ENCODE assay signal across 39 cellular contexts in genomic region chr11:47896199-47896598, GRCh38.
"Had no signal": no experiment of that assay in that cellular context is flagged by ENCODE, and none has a peak within 500 bp of the region (broad histone marks: within the 10 kb centered on the region; RNA-seq: fewer than 3 reads in every experiment).

No MANE protein-coding gene starts in this region.

- H3K4me3 ChIP-seq: ascending aorta, cardiac muscle cell had no signal

- H3K9me3 ChIP-seq: ascending aorta had no signal

- H3K4me1 ChIP-seq: ascending aorta had no signal

- ATAC-seq: activated CD4-positive, alpha-beta T cell treated with anti-CD3 and anti-CD28 coated beads for 36 hours; activated CD4-positive, CD25-positive, alpha-beta regulatory T cell treated with anti-CD3 and anti-CD28 coated beads, Interleukin-2, amount 50 U/mL, for 24 hours; activated CD8-positive, alpha-beta memory T cell treated with anti-CD3 and anti-CD28 coated beads, Interleukin-2, amount 10 ng/mL, durations not matched to agents 7 days and 5 days; activated CD8-positive, alpha-beta T cell treated with anti-CD3 and anti-CD28 coated beads, Interleukin-2, amount 10 ng/mL, durations not matched to agents 7 days and 5 days; activated naive CD8-positive, alpha-beta T cell treated with anti-CD3 and anti-CD28 coated beads, Interleukin-2, amount 50 U/mL, for 24 hours had no signal

- H3K27ac ChIP-seq: ascending aorta, cardiac muscle cell, VCaP had no signal

- H3K4me3 Mint-ChIP-seq: activated CD4-positive, alpha-beta memory T cell treated with anti-CD3 and anti-CD28 coated beads, Interleukin-2, amount 10 ng/mL, durations not matched to agents 7 days and 5 days; activated CD4-positive, alpha-beta T cell treated with anti-CD3 and anti-CD28 coated beads for 36 hours; activated CD4-positive, alpha-beta T cell treated with anti-CD3 and anti-CD28 coated beads, Interleukin-2, amount 10 ng/mL, durations not matched to agents 7 days and 5 days; activated CD8-positive, alpha-beta memory T cell treated with anti-CD3 and anti-CD28 coated beads, Interleukin-2, amount 10 ng/mL, durations not matched to agents 7 days and 5 days; activated CD8-positive, alpha-beta T cell treated with anti-CD3 and anti-CD28 coated beads, Interleukin-2, amount 10 ng/mL, durations not matched to agents 7 days and 5 days; activated naive CD4-positive, alpha-beta T cell treated with anti-CD3 and anti-CD28 coated beads, Interleukin-2, amount 10 ng/mL, durations not matched to agents 7 days and 5 days; activated naive CD4-positive, alpha-beta T cell treated with anti-CD3 and anti-CD28 coated beads, Interleukin-2, amount 50 U/mL, for 24 hours; activated naive CD8-positive, alpha-beta T cell; activated naive CD8-positive, alpha-beta T cell treated with anti-CD3 and anti-CD28 coated beads, Interleukin-2, amount 10 ng/mL, durations not matched to agents 7 days and 5 days; activated naive CD8-positive, alpha-beta T cell treated with anti-CD3 and anti-CD28 coated beads, Interleukin-2, amount 50 U/mL, for 24 hours; activated T-cell treated with anti-CD3 and anti-CD28 coated beads, Interleukin-2, amount 50 U/mL, for 24 hours; brain; central memory CD8-positive, alpha-beta T cell; T-helper 1 cell treated with Interleukin-12 subunit alpha and Interleukin-12 subunit beta and Interleukin-4 antibody, amounts not matched to agents 30 μg/mL and 1 μg/mL, for 36 hours; T-helper 2 cell treated with Interferon-gamma antibody and Interleukin-4, amounts not matched to agents 5 μg/mL and 100 μg/mL, for 36 hours had no signal

- H3K27me3 Mint-ChIP-seq: activated CD4-positive, alpha-beta T cell treated with anti-CD3 and anti-CD28 coated beads for 36 hours; activated CD4-positive, alpha-beta T cell treated with anti-CD3 and anti-CD28 coated beads, Interleukin-2, amount 10 ng/mL, durations not matched to agents 7 days and 5 days; activated naive CD4-positive, alpha-beta T cell treated with anti-CD3 and anti-CD28 coated beads, Interleukin-2, amount 50 U/mL, for 24 hours; activated naive CD8-positive, alpha-beta T cell; activated naive CD8-positive, alpha-beta T cell treated with anti-CD3 and anti-CD28 coated beads, Interleukin-2, amount 50 U/mL, for 24 hours; activated T-cell treated with anti-CD3 and anti-CD28 coated beads, Interleukin-2, amount 50 U/mL, for 24 hours; central memory CD8-positive, alpha-beta T cell had no signal

- H3K4me1 Mint-ChIP-seq: brain had no signal

- H3K27me3 ChIP-seq: ascending aorta, cardiac muscle cell had no signal

- H3K9me3 Mint-ChIP-seq: activated CD4-positive, alpha-beta memory T cell treated with anti-CD3 and anti-CD28 coated beads, Interleukin-2, amount 10 ng/mL, durations not matched to agents 7 days and 5 days; activated naive CD4-positive, alpha-beta T cell treated with anti-CD3 and anti-CD28 coated beads, Interleukin-2, amount 50 U/mL, for 24 hours; activated naive CD8-positive, alpha-beta T cell treated with anti-CD3 and anti-CD28 coated beads, Interleukin-2, amount 10 ng/mL, durations not matched to agents 7 days and 5 days; activated naive CD8-positive, alpha-beta T cell treated with anti-CD3 and anti-CD28 coated beads, Interleukin-2, amount 50 U/mL, for 24 hours; activated T-cell treated with anti-CD3 and anti-CD28 coated beads, Interleukin-2, amount 50 U/mL, for 24 hours; activated T-helper 2 cell treated with anti-CD3 and anti-CD28 coated beads, Interferon-gamma antibody, Interleukin-2, Interleukin-4, amounts not matched to agents 10 μg/mL and 5 μg/mL and 100 μg/mL, durations not matched to agents 14 hours and 24 hours and 36 hours; central memory CD8-positive, alpha-beta T cell; T-helper 1 cell treated with Interleukin-12 subunit alpha and Interleukin-12 subunit beta and Interleukin-4 antibody, amounts not matched to agents 30 μg/mL and 1 μg/mL, for 36 hours; T-helper 2 cell treated with Interferon-gamma antibody and Interleukin-4, amounts not matched to agents 5 μg/mL and 100 μg/mL, for 36 hours had no signal

- H3K27ac Mint-ChIP-seq: activated CD4-positive, alpha-beta memory T cell treated with anti-CD3 and anti-CD28 coated beads, Interleukin-2, amount 10 ng/mL, durations not matched to agents 7 days and 5 days; activated CD4-positive, alpha-beta T cell treated with anti-CD3 and anti-CD28 coated beads for 36 hours; activated CD4-positive, alpha-beta T cell treated with anti-CD3 and anti-CD28 coated beads, Interleukin-2, amount 10 ng/mL, durations not matched to agents 7 days and 5 days; activated CD8-positive, alpha-beta memory T cell treated with anti-CD3 and anti-CD28 coated beads, Interleukin-2, amount 10 ng/mL, durations not matched to agents 7 days and 5 days; activated CD8-positive, alpha-beta T cell treated with anti-CD3 and anti-CD28 coated beads, Interleukin-2, amount 10 ng/mL, durations not matched to agents 7 days and 5 days; activated naive CD4-positive, alpha-beta T cell treated with anti-CD3 and anti-CD28 coated beads, Interleukin-2, amount 10 ng/mL, durations not matched to agents 7 days and 5 days; activated naive CD4-positive, alpha-beta T cell treated with anti-CD3 and anti-CD28 coated beads, Interleukin-2, amount 50 U/mL, for 24 hours; activated naive CD8-positive, alpha-beta T cell; activated naive CD8-positive, alpha-beta T cell treated with anti-CD3 and anti-CD28 coated beads, Interleukin-2, amount 10 ng/mL, durations not matched to agents 7 days and 5 days; activated naive CD8-positive, alpha-beta T cell treated with anti-CD3 and anti-CD28 coated beads, Interleukin-2, amount 50 U/mL, for 24 hours; activated T-cell treated with anti-CD3 and anti-CD28 coated beads, Interleukin-2, amount 50 U/mL, for 24 hours; activated T-helper 2 cell treated with anti-CD3 and anti-CD28 coated beads, Interferon-gamma antibody, Interleukin-2, Interleukin-4, amounts not matched to agents 10 μg/mL and 5 μg/mL and 100 μg/mL, durations not matched to agents 14 hours and 24 hours and 36 hours; brain; T-helper 1 cell treated with Interleukin-12 subunit alpha and Interleukin-12 subunit beta and Interleukin-4 antibody, amounts not matched to agents 30 μg/mL and 1 μg/mL, for 36 hours; T-helper 2 cell treated with Interferon-gamma antibody and Interleukin-4, amounts not matched to agents 5 μg/mL and 100 μg/mL, for 36 hours had no signal

- FAIRE-seq: bronchial epithelial cell, TTC549 had no signal

- DNase-seq: activated CD4-positive, alpha-beta memory T cell treated with anti-CD3 and anti-CD28 coated beads, Interleukin-2, amount 10 ng/mL, durations not matched to agents 7 days and 5 days; activated CD4-positive, alpha-beta T cell treated with anti-CD3 and anti-CD28 coated beads for 1 hour; activated CD4-positive, alpha-beta T cell treated with anti-CD3 and anti-CD28 coated beads for 36 hours; activated CD4-positive, alpha-beta T cell treated with anti-CD3 and anti-CD28 coated beads for 48 hours; activated CD4-positive, alpha-beta T cell treated with anti-CD3 and anti-CD28 coated beads, Interleukin-2, amount 10 ng/mL, durations not matched to agents 7 days and 5 days; activated CD4-positive, alpha-beta T cell treated with anti-CD3 and anti-CD28 coated beads, Interleukin-2, amount 50 U/mL, for 48 hours; activated CD4-positive, CD25-positive, alpha-beta regulatory T cell; activated CD8-positive, alpha-beta memory T cell treated with anti-CD3 and anti-CD28 coated beads for 24 hours; activated CD8-positive, alpha-beta memory T cell treated with anti-CD3 and anti-CD28 coated beads, Interleukin-2, amount 10 ng/mL, durations not matched to agents 7 days and 5 days; activated CD8-positive, alpha-beta memory T cell treated with anti-CD3 and anti-CD28 coated beads, Interleukin-2, amount 50 U/mL, for 48 hours; activated CD8-positive, alpha-beta T cell treated with anti-CD3 and anti-CD28 coated beads, Interleukin-2, amount 10 ng/mL, durations not matched to agents 7 days and 5 days; activated effector memory CD4-positive, alpha-beta T cell treated with Interleukin-2 at 50 U/mL for 16 hours; activated gamma-delta T cell; activated naive CD4-positive, alpha-beta T cell treated with anti-CD3 and anti-CD28 coated beads, Interleukin-2, amount 10 ng/mL, durations not matched to agents 7 days and 5 days; activated naive CD4-positive, alpha-beta T cell treated with Interleukin-2 at 50 U/mL for 16 hours; activated naive CD8-positive, alpha-beta T cell treated with anti-CD3 and anti-CD28 coated beads, Interleukin-2, amount 10 ng/mL, durations not matched to agents 7 days and 5 days; activated naive CD8-positive, alpha-beta T cell treated with anti-CD3 and anti-CD28 coated beads, Interleukin-2, amount 50 U/mL, for 24 hours; activated T-cell treated with anti-CD3 and anti-CD28 coated beads, Interleukin-2, amount 50 U/mL, for 24 hours; activated T-cell treated with anti-CD3 and anti-CD28 coated beads, Interleukin-2, amount 50 U/mL, for 48 hours; amygdala; anterior cingulate cortex; caudate nucleus; cerebellar nuclear complex; T-helper 1 cell; T-helper 2 cell; T-helper 9 cell had no signal

- H3K36me3 ChIP-seq: ascending aorta, cardiac muscle cell had no signal

- H3K36me3 Mint-ChIP-seq: activated CD8-positive, alpha-beta memory T cell treated with anti-CD3 and anti-CD28 coated beads, Interleukin-2, amount 10 ng/mL, durations not matched to agents 7 days and 5 days; activated naive CD8-positive, alpha-beta T cell treated with anti-CD3 and anti-CD28 coated beads, Interleukin-2, amount 10 ng/mL, durations not matched to agents 7 days and 5 days; brain had no signal
